8 cellular contexts compared by ENCODE assay signal in genomic region chr12:81329088-81329487, GRCh38.
DNase-seq lines count a peak whose midpoint lies in the region; ATAC-seq lines count a peak whose summit lies in the region.

No MANE protein-coding gene starts in this region.

- intact Hi-C loops in right cardiac atrium (cut with DNase I) = no loop called here

- no peak overlapping the region for H3K4me3 ChIP-seq in right cardiac atrium (ENCODE audit: low read length)

- H3K27ac ChIP-seq in right cardiac atrium (ENCODE audit: low read length) = no peak overlapping the region

- H3K4me1 ChIP-seq in right cardiac atrium (ENCODE audit: control insufficient read depth, insufficient read depth, low read length) = no peaks in the 10 kb centered on the region

- 79% methylated on average over 2 of the region's 2 CpGs for WGBS in right cardiac atrium

- peak; percentile 89 for ATAC-seq in GM18502 (IDR thresholded peaks at IDR 0.05; ENCODE audit: poor library complexity, unreplicated experiment)
- peak; percentile 56 for ATAC-seq in HG02588 (IDR thresholded peaks at IDR 0.05; ENCODE audit: unreplicated experiment)
- ATAC-seq in HG03378 (IDR thresholded peaks at IDR 0.05; ENCODE audit: unreplicated experiment) = no peak
- ATAC-seq in HG03025 (IDR thresholded peaks at IDR 0.05; ENCODE audit: low FRiP score, unreplicated experiment) = no peak
- no peak for ATAC-seq in right cardiac atrium
- ATAC-seq in GM21737 (IDR thresholded peaks at IDR 0.05; ENCODE audit: unreplicated experiment) = no peak

- no peaks in the 10 kb centered on the region for H3K27me3 ChIP-seq in right cardiac atrium (ENCODE audit: control insufficient read depth, insufficient read depth)

- H3K9me3 ChIP-seq in right cardiac atrium (ENCODE audit: control insufficient read depth, low read length) = no peaks in the 10 kb centered on the region

- DNase-seq in NCI-H226 (peak; percentile 51), iPS DF 4.7 (ENCODE audit: extremely low read depth, low spot score) (peak; percentile 30), right cardiac atrium (no peak)

Comparison
In these comparisons a context has a peak if more than half of its experiments do, and no peak if none do; other contexts are left out.
1. ATAC-seq: peak in GM18502 (single experiment) and HG02588 (single experiment); none in HG03378 (single experiment), HG03025 (single experiment), right cardiac atrium (0 of 2) and GM21737 (single experiment).
2. DNase-seq: peak in NCI-H226 (single experiment) and iPS DF 4.7 (single experiment); none in right cardiac atrium (0 of 3).